Comparison of ENCODE assay signal across 18 cellular contexts in the genomic region with DNA sequence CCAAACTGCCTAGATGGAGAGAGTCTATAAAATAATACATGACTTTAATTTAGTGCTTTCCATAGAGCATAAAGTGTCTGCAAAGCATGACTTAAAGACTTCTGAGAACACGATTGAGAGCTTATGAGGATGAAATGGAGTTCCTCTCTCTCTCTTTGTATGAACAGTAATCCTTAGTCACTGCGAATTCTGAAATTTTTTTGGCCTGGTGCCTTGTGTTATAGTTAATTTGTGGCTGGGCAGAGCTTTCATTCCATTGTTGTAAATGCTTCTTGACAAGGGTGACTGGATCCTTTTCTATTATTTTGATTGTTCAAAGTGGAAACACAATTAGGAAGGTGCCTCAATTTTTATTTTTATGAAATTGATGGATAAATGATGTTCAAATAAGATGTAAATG.
DNase-seq lines count a peak whose midpoint lies in the region; ATAC-seq, FAIRE-seq and TF ChIP-seq lines count a peak whose summit lies in the region.
"Had no signal": no experiment of that assay in that cellular context is flagged by ENCODE, and none has a peak within 500 bp of the region (broad histone marks: within the 10 kb centered on the region; RNA-seq: fewer than 3 reads in every experiment).

No MANE protein-coding gene starts in this region.

- no peak for ATAC-seq in GM21737 (IDR thresholded peaks at IDR 0.05; ENCODE audit: unreplicated experiment)
- ATAC-seq: gastrocnemius medialis, T-helper 17 cell, upper lobe of right lung had no signal

- dilution Hi-C loops in endothelial cell of umbilical vein (cut with MboI; ENCODE audit: extremely low pct_ligation_motif_present, low sequenced_read_pairs): no loop called here

- CTCF ChIA-PET in SK-N-SH (lab: Yijun Ruan, JAX): interaction anchor here (0.6 to 1.0 kb wide), 3 partner anchors 19 to 77 kb away, joined by 3 read pairs; no protein-coding TSS in a partner anchor
- CTCF ChIA-PET in endothelial cell of umbilical vein (lab: Charles Lee): no interaction called here

- intact Hi-C loops in endothelial cell of umbilical vein (cut with micrococcal nuclease) (loop anchor here (2.0 kb wide), 1 partner anchor 173 kb away; no protein-coding TSS in a partner anchor), esophagus squamous epithelium (cut with DNase I) (no loop called here)

- H3K9me3 ChIP-seq in SK-N-SH (no peaks in the 10 kb centered on the region), endothelial cell of umbilical vein (replicated peaks; ENCODE audit: control insufficient read depth, insufficient read depth, low read length) (no peaks in the 10 kb centered on the region), esophagus squamous epithelium (no peaks in the 10 kb centered on the region)
- no peaks in the 10 kb centered on the region for H3K9me3 ChIP-seq in effector memory CD4-positive, alpha-beta T cell (ENCODE audit: control insufficient read depth, low read length)
- H3K9me3 ChIP-seq: BLaER1 treated with 17β-estradiol and CSF1 and Interleukin-3, amounts not matched to agents 10 nM and 100 nM; gastrocnemius medialis; left ventricle myocardium inferior; upper lobe of right lung had no signal

- no peaks in the 10 kb centered on the region for H3K9me1 ChIP-seq in endothelial cell of umbilical vein (replicated peaks; ENCODE audit: control insufficient read depth, extremely low read depth, insufficient read depth, low read length)

- peak overlapping the region; percentile 33; the same call in 1 of the 2 replicates for H2AFZ ChIP-seq in SK-N-SH (ENCODE audit: low read depth)
- H2AFZ ChIP-seq in endothelial cell of umbilical vein (ENCODE audit: low read depth, low read length): no peak overlapping the region

- H3K27ac ChIP-seq in SK-N-SH (ENCODE audit: low read depth in 2 of 2, low read length in 1 of 2): peak overlapping the region; percentile 42 to 83; a peak in 3 of 4 replicates
- no peak overlapping the region for H3K27ac ChIP-seq in endothelial cell of umbilical vein (ENCODE audit: insufficient read depth, low read depth, low read length)
- no peak overlapping the region for H3K27ac ChIP-seq in esophagus squamous epithelium
- no peak overlapping the region for H3K27ac ChIP-seq in effector memory CD4-positive, alpha-beta T cell (ENCODE audit: insufficient read depth, low read length, poor library complexity, severe bottlenecking)
- H3K27ac ChIP-seq: BLaER1 treated with 17β-estradiol and CSF1 and Interleukin-3, amounts not matched to agents 10 nM and 100 nM; dorsolateral prefrontal cortex; gastrocnemius medialis; left ventricle myocardium inferior; upper lobe of right lung had no signal

- H3K4me1 ChIP-seq in SK-N-SH (ENCODE audit: control insufficient read depth in 1 of 2, insufficient read depth in 2 of 2, low read depth in 1 of 2, low read length in 1 of 2) (peaks cover 4 to 14% of the 10 kb centered on the region in 2 experiments; a peak in 2 of 4 replicates), endothelial cell of umbilical vein (ENCODE audit: control insufficient read depth, extremely low read depth, insufficient read depth, low read length) (peaks cover 19% of the 10 kb centered on the region), esophagus squamous epithelium (peaks cover 0 to 12% (median 0%) of the 10 kb centered on the region in 3 donors)
- no peaks in the 10 kb centered on the region for H3K4me1 ChIP-seq in effector memory CD4-positive, alpha-beta T cell (ENCODE audit: control insufficient read depth, insufficient read depth, low read length, poor library complexity, severe bottlenecking)
- H3K4me1 ChIP-seq: gastrocnemius medialis, left ventricle myocardium inferior, upper lobe of right lung had no signal

- no peak overlapping the region for H3K4me3 ChIP-seq in SK-N-SH (ENCODE audit: low read depth in 2 of 2, low read length in 1 of 2)
- no peak overlapping the region for H3K4me3 ChIP-seq in endothelial cell of umbilical vein (replicated peaks in 1 of 3; ENCODE audit: insufficient read depth in 1 of 3, low read depth in 1 of 3, low read length in 3 of 3)
- H3K4me3 ChIP-seq in esophagus squamous epithelium: no peak overlapping the region
- no peak overlapping the region for H3K4me3 ChIP-seq in effector memory CD4-positive, alpha-beta T cell (ENCODE audit: insufficient read depth, low read depth, low read length, poor library complexity, severe bottlenecking)
- H3K4me3 ChIP-seq: BLaER1 treated with 17β-estradiol and CSF1 and Interleukin-3, amounts not matched to agents 10 nM and 100 nM; dorsolateral prefrontal cortex; gastrocnemius medialis; left ventricle myocardium inferior; upper lobe of right lung had no signal

- no peaks in the 10 kb centered on the region for H4K20me1 ChIP-seq in SK-N-SH (ENCODE audit: insufficient read depth)
- no peaks in the 10 kb centered on the region for H4K20me1 ChIP-seq in endothelial cell of umbilical vein (replicated peaks; ENCODE audit: control insufficient read depth, extremely low read depth, insufficient read depth, low read length)
- H4K20me1 ChIP-seq: BLaER1 treated with 17β-estradiol and CSF1 and Interleukin-3, amounts not matched to agents 10 nM and 100 nM had no signal

- TF ChIP-seq POLR2A in endothelial cell of umbilical vein (IDR thresholded peaks at IDR 0.05; ENCODE audit: low read depth, low read length): no peak
- TF ChIP-seq POLR2A in esophagus squamous epithelium (IDR thresholded peaks at IDR 0.05): no peak

- H3K9me2 ChIP-seq in SK-N-SH: no peaks in the 10 kb centered on the region

- H3K36me3 ChIP-seq in SK-N-SH (replicated peaks in 1 of 2; ENCODE audit: control insufficient read depth in 1 of 2, insufficient read depth in 2 of 2, low read length in 1 of 2) (no peaks in the 10 kb centered on the region), endothelial cell of umbilical vein (ENCODE audit: control insufficient read depth in 2 of 2, extremely low read depth in 1 of 2, insufficient read depth in 2 of 2, low read length in 2 of 2) (no peaks in the 10 kb centered on the region), esophagus squamous epithelium (no peaks in the 10 kb centered on the region)
- H3K36me3 ChIP-seq in effector memory CD4-positive, alpha-beta T cell (ENCODE audit: control insufficient read depth, insufficient read depth, low read length): no peaks in the 10 kb centered on the region
- H3K36me3 ChIP-seq: gastrocnemius medialis, left ventricle myocardium inferior, upper lobe of right lung had no signal

- no TSS peak for BruUV-seq in endothelial cell of umbilical vein (replicated peaks; lab: Mats Ljungman, UMichigan)

- H3K79me2 ChIP-seq in SK-N-SH (ENCODE audit: insufficient read depth) (no peaks in the 10 kb centered on the region; the same call in 1 of the 2 replicates), endothelial cell of umbilical vein (ENCODE audit: control insufficient read depth, insufficient read depth, low read length) (no peaks in the 10 kb centered on the region)

- no peak for TF ChIP-seq RAD21 in SK-N-SH (IDR thresholded peaks at IDR 0.05; ENCODE audit: low read length)

- H3K4me2 ChIP-seq in SK-N-SH (0 out of 2 replicates have a peak overlapping the region, but pooled peaks have one; percentile 3), endothelial cell of umbilical vein (ENCODE audit: insufficient read depth, low read length) (no peak overlapping the region)
- H3K4me2 ChIP-seq: BLaER1 treated with 17β-estradiol and CSF1 and Interleukin-3, amounts not matched to agents 10 nM and 100 nM had no signal

- 13% methylated on average over 2 of the region's 2 CpGs for whole genome bisulfite sequencing in SK-N-SH (ENCODE audit: low lambda C conversion rate)
- 2 to 18% methylated on average over 2 of the region's 2 CpGs for WGBS in esophagus squamous epithelium, 2 donors

- H3F3A ChIP-seq in SK-N-SH (replicated peaks; ENCODE audit: insufficient read depth): no peaks in the 10 kb centered on the region

- H3K9ac ChIP-seq in SK-N-SH (no peak overlapping the region), endothelial cell of umbilical vein (replicated peaks; ENCODE audit: extremely low read depth, insufficient read depth, low read length) (no peak overlapping the region)
- H3K9ac ChIP-seq: BLaER1 treated with 17β-estradiol and CSF1 and Interleukin-3, amounts not matched to agents 10 nM and 100 nM had no signal

- TF ChIP-seq CTCF in SK-N-SH (IDR thresholded peaks at IDR 0.05): no peak
- TF ChIP-seq CTCF in endothelial cell of umbilical vein (IDR thresholded peaks at IDR 0.05; ENCODE audit: extremely low read depth in 1 of 2, insufficient read depth in 1 of 2, low read depth in 1 of 2, low read length in 2 of 2): no peak
- no peak for TF ChIP-seq CTCF in esophagus squamous epithelium (IDR thresholded peaks at IDR 0.05)

- no peaks in the 10 kb centered on the region for H3K27me3 ChIP-seq in SK-N-SH (ENCODE audit: insufficient read depth)
- no peaks in the 10 kb centered on the region for H3K27me3 ChIP-seq in endothelial cell of umbilical vein (ENCODE audit: control insufficient read depth in 2 of 2, insufficient read depth in 2 of 2, low read length in 2 of 2)
- peaks cover 0 to 17% (median 0%) of the 10 kb centered on the region in 4 donors for H3K27me3 ChIP-seq in esophagus squamous epithelium
- H3K27me3 ChIP-seq in effector memory CD4-positive, alpha-beta T cell (replicated peaks; ENCODE audit: control insufficient read depth, insufficient read depth, low read length, poor library complexity, severe bottlenecking): no peaks in the 10 kb centered on the region
- H3K27me3 ChIP-seq: BLaER1 treated with 17β-estradiol and CSF1 and Interleukin-3, amounts not matched to agents 10 nM and 100 nM; dorsolateral prefrontal cortex; gastrocnemius medialis; upper lobe of right lung had no signal

- DNase-seq in HT1080 (ENCODE audit: low read depth) (peak; percentile 56), SK-N-SH (no peak), endothelial cell of umbilical vein (ENCODE audit: low read depth, low spot score) (peak; percentile 38), non-pigmented ciliary epithelial cell (ENCODE audit: low read depth) (peak; percentile 20), esophagus squamous epithelium (lab: John Stamatoyannopoulos, UW) (no peak), SIG-M5 (lab: John Stamatoyannopoulos, UW) (no peak)
- DNase-seq in effector memory CD4-positive, alpha-beta T cell: no peak
- DNase-seq: activated CD4-positive, CD25-positive, alpha-beta regulatory T cell; activated effector memory CD4-positive, alpha-beta T cell treated with anti-CD3 and anti-CD28 coated beads, Interleukin-2, amount 50 U/mL, for 16 hours; dorsolateral prefrontal cortex; gastrocnemius medialis; KG1; left ventricle myocardium inferior; SHP77; T-helper 17 cell; upper lobe of right lung had no signal

- POLR2A ChIA-PET in SK-N-SH (lab: Yijun Ruan, JAX) (interaction anchor here (1.0 kb wide), 2 partner anchors 22 to 78 kb away, joined by 3 to 5 read pairs; no protein-coding TSS in a partner anchor), endothelial cell of umbilical vein (lab: Charles Lee) (no interaction called here)

- 0 out of 4 replicates have a peak, but pooled peaks of 1 of the 2 experiments have one; percentile 20 for TF ChIP-seq EP300 in SK-N-SH (IDR thresholded peaks at IDR 0.05; ENCODE audit: borderline replicate concordance in 1 of 2, low read depth in 1 of 2, low read length in 1 of 2)

- FAIRE-seq in endothelial cell of umbilical vein (lab: Jason Lieb, UNC): no peak

TF ChIP-seq in SK-N-SH, 30 proteins besides CTCF, POLR2A, EP300 and RAD21 (continues in another document):
- TF ChIP-seq CHD2 (IDR thresholded peaks at IDR 0.05; ENCODE audit: low read length, partially characterized antibody): no peak

TF ChIP-seq in endothelial cell of umbilical vein, 7 proteins besides CTCF, POLR2A, EP300 and RAD21 (continues in another document):
- no peak for TF ChIP-seq MYC (IDR thresholded peaks at IDR 0.05; ENCODE audit: low read depth, low read length)

Comparison
In these comparisons a context has a peak if more than half of its experiments do, and no peak if none do; other contexts are left out.
1. DNase-seq: peak in HT1080 (single experiment), endothelial cell of umbilical vein (single experiment) and non-pigmented ciliary epithelial cell (single experiment); none in SK-N-SH (single experiment), esophagus squamous epithelium (single experiment), SIG-M5 (single experiment) and effector memory CD4-positive, alpha-beta T cell (0 of 3).
2. H3K27ac ChIP-seq: peak in SK-N-SH (2 of 2); none in endothelial cell of umbilical vein (single experiment), esophagus squamous epithelium (0 of 4) and effector memory CD4-positive, alpha-beta T cell (single experiment).